30 cellular contexts compared by ENCODE assay signal in genomic region chr19:16620018-16620417, GRCh38. TPM values are rescaled to one million over a fixed set of nuclear protein-coding genes. Genes with fewer than 3 reads are reported as not detected.
DNase-seq lines count a peak whose midpoint lies in the region; ATAC-seq and TF ChIP-seq lines count a peak whose summit lies in the region.
"Had no signal": no experiment of that assay in that cellular context is flagged by ENCODE, and none has a peak within 500 bp of the region (broad histone marks: within the 10 kb centered on the region; RNA-seq: fewer than 3 reads in every experiment).

No MANE protein-coding gene starts in this region.

- H3K4me3 Mint-ChIP-seq in CD4-positive, alpha-beta T cell: no peak overlapping the region
- no peak overlapping the region for H3K4me3 Mint-ChIP-seq in HFFc6
- H3K4me3 Mint-ChIP-seq in central memory CD8-positive, alpha-beta T cell: peak overlapping the region; percentile 25
- H3K4me3 Mint-ChIP-seq: GM23338; mesothelial cell of epicardium; stimulated activated memory B cell treated with anti-CD40 and anti-IgM and Interleukin-4, amounts not matched to agents 10 μg/mL and 1 μg/mL and 100 μg/mL, for 72 hours; WTC11 had no signal

- TF ChIP-seq EP300 in sigmoid colon (IDR thresholded peaks at IDR 0.05): no peak

- intact Hi-C loops in CD4-positive, alpha-beta T cell (cut with DNase I, micrococcal nuclease): no loop called here
- intact Hi-C loops in sigmoid colon (cut with DNase I): no loop called here
- intact Hi-C loops in A673 (cut with micrococcal nuclease; ENCODE audit: unreplicated experiment): no loop called here

- peaks cover 91% of the 10 kb centered on the region for H3K4me1 Mint-ChIP-seq in CD4-positive, alpha-beta T cell (ENCODE audit: low read depth)
- peaks cover 40% of the 10 kb centered on the region for H3K4me1 Mint-ChIP-seq in HFFc6 (ENCODE audit: low read depth)
- peaks cover 77% of the 10 kb centered on the region for H3K4me1 Mint-ChIP-seq in central memory CD8-positive, alpha-beta T cell

- H3K27ac ChIP-seq in CD4-positive, alpha-beta T cell (ENCODE audit: low read depth, low read length): no peak overlapping the region
- H3K27ac ChIP-seq in sigmoid colon (peak overlapping the region in 3 of 4 donors; percentile 18 to 43 (median 29)), A673 (ENCODE audit: low read depth, low read length, poor library complexity, severe bottlenecking) (no peak overlapping the region)
- H3K27ac ChIP-seq: thoracic aorta, vagina had no signal

- H3K4me1 ChIP-seq in sigmoid colon: peaks cover 0 to 63% (median 39%) of the 10 kb centered on the region in 4 donors
- no peaks in the 10 kb centered on the region for H3K4me1 ChIP-seq in A673 (ENCODE audit: insufficient read depth, low read length, poor library complexity, severe bottlenecking)

- no peak for TF ChIP-seq POLR2A in sigmoid colon (IDR thresholded peaks at IDR 0.05)

- DNase-seq in CD4-positive, alpha-beta T cell: no peak
- DNase-seq in HFFc6: no peak
- DNase-seq in central memory CD8-positive, alpha-beta T cell (ENCODE audit: low spot score in 2 of 2): no peak
- DNase-seq in sigmoid colon: no peak
- no peak for DNase-seq in KG1 (lab: John Stamatoyannopoulos, UW)
- DNase-seq in A673 (ENCODE audit: low spot score): no peak
- DNase-seq: activated CD4-positive, alpha-beta T cell treated with anti-CD3 and anti-CD28 coated beads, Interleukin-2, amount 50 U/mL, for 48 hours; CD4-positive, CD25-positive, alpha-beta regulatory T cell; cerebellar nuclear complex; islet precursor cell; KBM-7; naive thymus-derived CD8-positive, alpha-beta T cell; NCI-H1417 treated with DMSO at 0.1 percent for 48 hours; NCI-H2081; NCI-H748 treated with DMSO at 0.1 percent for 48 hours; OCI-M1; retina; SIG-M5; stimulated activated CD4-positive, alpha-beta T cell treated with anti-CD3 and anti-CD28 coated beads, Interleukin-12 subunit alpha, Interleukin-12 subunit beta, amount 100 ng/mL, for 4 hours; stimulated activated CD4-positive, alpha-beta T cell treated with anti-CD3 and anti-CD28 coated beads, Interleukin-4, amount 100 ng/mL, for 1 hour; SW 1271; T-helper 9 cell had no signal

- no peaks in the 10 kb centered on the region for H3K27me3 Mint-ChIP-seq in CD4-positive, alpha-beta T cell
- H3K27me3 Mint-ChIP-seq in HFFc6 (ENCODE audit: insufficient read depth): no peaks in the 10 kb centered on the region
- H3K27me3 Mint-ChIP-seq in central memory CD8-positive, alpha-beta T cell: no peaks in the 10 kb centered on the region
- H3K27me3 Mint-ChIP-seq: CD4-positive, CD25-positive, alpha-beta regulatory T cell; naive thymus-derived CD8-positive, alpha-beta T cell; stimulated activated memory B cell treated with anti-CD40 and anti-IgM and Interleukin-4, amounts not matched to agents 10 μg/mL and 1 μg/mL and 100 μg/mL, for 72 hours had no signal

- POLR2A ChIA-PET in CD4-positive, alpha-beta T cell (lab: Charles Lee): no interaction called here
- POLR2A ChIA-PET in A673 (lab: Charles Lee; ENCODE audit: low non-redundant PET): no interaction called here

- H3K36me3 Mint-ChIP-seq in CD4-positive, alpha-beta T cell (ENCODE audit: low read depth): peaks cover 19% of the 10 kb centered on the region
- no peaks in the 10 kb centered on the region; the same call in none of the 2 replicates for H3K36me3 Mint-ChIP-seq in HFFc6 (ENCODE audit: low read depth)
- peaks cover 23% of the 10 kb centered on the region for H3K36me3 Mint-ChIP-seq in central memory CD8-positive, alpha-beta T cell (ENCODE audit: insufficient read depth)
- H3K36me3 Mint-ChIP-seq: mesothelial cell of epicardium; stimulated activated memory B cell treated with anti-CD40 and anti-IgM and Interleukin-4, amounts not matched to agents 10 μg/mL and 1 μg/mL and 100 μg/mL, for 72 hours; WTC11 had no signal

- TF ChIP-seq CTCF in CD4-positive, alpha-beta T cell (IDR thresholded peaks at IDR 0.05): no peak
- TF ChIP-seq CTCF in HFFc6 (IDR thresholded peaks at IDR 0.05) (no peak), sigmoid colon (IDR thresholded peaks at IDR 0.05) (no peak), A673 (conservative IDR thresholded peaks at IDR 0.05; ENCODE audit: low read depth, low read length) (no peak)

- no peaks in the 10 kb centered on the region for H3K9me3 Mint-ChIP-seq in CD4-positive, alpha-beta T cell
- no peaks in the 10 kb centered on the region for H3K9me3 Mint-ChIP-seq in HFFc6
- no peaks in the 10 kb centered on the region for H3K9me3 Mint-ChIP-seq in central memory CD8-positive, alpha-beta T cell
- H3K9me3 Mint-ChIP-seq: CD4-positive, CD25-positive, alpha-beta regulatory T cell; GM23338; mesothelial cell of epicardium; naive thymus-derived CD8-positive, alpha-beta T cell; stimulated activated memory B cell treated with anti-CD40 and anti-IgM and Interleukin-4, amounts not matched to agents 10 μg/mL and 1 μg/mL and 100 μg/mL, for 72 hours; WTC11 had no signal

- H3K4me3 ChIP-seq in sigmoid colon: no peak overlapping the region
- H3K4me3 ChIP-seq in A673 (ENCODE audit: low read depth, low read length, poor library complexity, severe bottlenecking): no peak overlapping the region
- H3K4me3 ChIP-seq: GM23338, thoracic aorta, vagina had no signal

- 91 to 92% methylated on average over 5 of the region's 5 CpGs for WGBS in sigmoid colon, 2 donors

- CTCF ChIA-PET in CD4-positive, alpha-beta T cell (lab: Charles Lee): no interaction called here
- CTCF ChIA-PET in A673 (lab: Charles Lee): no interaction called here

- no peaks in the 10 kb centered on the region for H3K27me3 ChIP-seq in CD4-positive, alpha-beta T cell (ENCODE audit: control insufficient read depth, insufficient read depth, low read length)
- no peaks in the 10 kb centered on the region for H3K27me3 ChIP-seq in sigmoid colon
- H3K27me3 ChIP-seq in A673 (replicated peaks; ENCODE audit: insufficient read depth, low read depth, low read length, poor library complexity): no peaks in the 10 kb centered on the region
- H3K27me3 ChIP-seq: vagina had no signal

- ATAC-seq in CD4-positive, alpha-beta T cell (ENCODE audit: poor library complexity): no peak
- no peak for ATAC-seq in central memory CD8-positive, alpha-beta T cell (replicated peaks; ENCODE audit: extremely low read depth, poor library complexity, severe bottlenecking)
- ATAC-seq in GM19463 (IDR thresholded peaks at IDR 0.05; ENCODE audit: unreplicated experiment) (no peak), GM19452 (IDR thresholded peaks at IDR 0.05; ENCODE audit: unreplicated experiment) (no peak)
- ATAC-seq: GM23338; naive thymus-derived CD8-positive, alpha-beta T cell; WTC11 had no signal

- H3K36me3 ChIP-seq in sigmoid colon: peaks cover 0 to 12% (median 0%) of the 10 kb centered on the region in 4 donors
- no peaks in the 10 kb centered on the region for H3K36me3 ChIP-seq in A673 (ENCODE audit: insufficient read depth, low read length, poor library complexity, severe bottlenecking)
- H3K36me3 ChIP-seq: thoracic aorta, vagina had no signal

- BruUV-seq in A673 (replicated peaks; lab: Mats Ljungman, UMichigan): no TSS peak

- peak overlapping the region; percentile 7 for H3K27ac Mint-ChIP-seq in CD4-positive, alpha-beta T cell
- H3K27ac Mint-ChIP-seq in HFFc6: peak overlapping the region; percentile 30; the same call in 1 of the 2 replicates
- no peak overlapping the region for H3K27ac Mint-ChIP-seq in central memory CD8-positive, alpha-beta T cell (ENCODE audit: low read depth)
- H3K27ac Mint-ChIP-seq: GM23338, mesothelial cell of epicardium, WTC11 had no signal

- H3K9me3 ChIP-seq in CD4-positive, alpha-beta T cell (ENCODE audit: control insufficient read depth, low read length): no peaks in the 10 kb centered on the region
- H3K9me3 ChIP-seq in sigmoid colon (no peaks in the 10 kb centered on the region), A673 (ENCODE audit: low read depth, low read length, poor library complexity, severe bottlenecking) (no peaks in the 10 kb centered on the region)
- H3K9me3 ChIP-seq: thoracic aorta, vagina had no signal

RNA-seq across cellular contexts. Expression of gene MED26, which starts 8.0 kb away (rescaled TPM):
- 10 to 100 TPM; 50.4 to 52.4 TPM for total RNA-seq in CD4-positive, alpha-beta T cell
- 1 to 10 TPM; 7.9 to 9.9 (median 8.8) TPM for total RNA-seq in HFFc6 (2021; fragmentation: NEBNext Ultra II Directional; extraction: Animal tissue kit (Norgen Biotek cat#: 25700))
- 1 to 10 TPM; 5.3 to 6.5 (median 5.9) TPM for total RNA-seq in sigmoid colon
- 1 to 10 TPM; 3.0 to 7.9 (median 4.6) TPM for polyA plus RNA-seq in sigmoid colon
- 13.4 and 15.6 TPM in 2 replicates for total RNA-seq in A673 (2021)

RNA-seq across cellular contexts. Expression of gene SMIM7, which starts 39.9 kb away (rescaled TPM):
- total RNA-seq in CD4-positive, alpha-beta T cell: 10 to 100 TPM; 44.3 to 47.4 TPM
- 10 to 100 TPM; 66.2 to 74.6 (median 71.9) TPM for total RNA-seq in HFFc6 (2021; fragmentation: NEBNext Ultra II Directional; extraction: Animal tissue kit (Norgen Biotek cat#: 25700))
- total RNA-seq in sigmoid colon (100 to 1,000 TPM in 2 of 4 donors, 10 to 100 TPM in 2; 65.2 to 110 (median 86.2) TPM), A673 (2021) (67.0 and 82.7 TPM in 2 replicates)
- polyA plus RNA-seq in sigmoid colon: 10 to 100 TPM; 82.5 to 99.7 (median 88.5) TPM

RNA-seq across cellular contexts. Expression of gene TMEM38A, which starts 40.9 kb away (rescaled TPM):
- total RNA-seq in CD4-positive, alpha-beta T cell: under 1 TPM in 1 of 2 experiments, not detected in 1; 0.59 TPM
- 1 to 10 TPM in 3 of 6 experiments, under 1 TPM in 3; 0.26 to 2.0 (median 1.0) TPM for total RNA-seq in HFFc6 (2021; fragmentation: NEBNext Ultra II Directional; extraction: Animal tissue kit (Norgen Biotek cat#: 25700))
- total RNA-seq in sigmoid colon (1 to 10 TPM; 2.3 to 7.5 (median 4.2) TPM), A673 (2021) (8.3 and 8.6 TPM in 2 replicates)
- polyA plus RNA-seq in sigmoid colon: 1 to 10 TPM; 1.2 to 5.5 (median 2.3) TPM

RNA-seq across cellular contexts. Expression of gene SLC35E1, which starts 47.8 kb away (rescaled TPM):
- total RNA-seq in CD4-positive, alpha-beta T cell: 10 to 100 TPM; 72.3 to 76.3 TPM
- 10 to 100 TPM; 44.2 to 67.1 (median 55.4) TPM for total RNA-seq in HFFc6 (2021; fragmentation: NEBNext Ultra II Directional; extraction: Animal tissue kit (Norgen Biotek cat#: 25700))
- total RNA-seq in sigmoid colon (10 to 100 TPM; 20.3 to 27.4 (median 23.1) TPM), A673 (2021) (36.3 and 37.9 TPM in 2 replicates)
- polyA plus RNA-seq in sigmoid colon: 10 to 100 TPM in 2 of 3 donors, 1 to 10 TPM in 1; 9.7 to 26.6 (median 10.8) TPM

Comparison
In these comparisons a context has a peak if more than half of its experiments do, and no peak if none do; other contexts are left out.
1. H3K27ac ChIP-seq: peak in sigmoid colon (3 of 4); none in CD4-positive, alpha-beta T cell (single experiment) and A673 (single experiment).